17 cellular contexts compared by ENCODE assay signal in genomic region chr1:183548136-183548535, GRCh38. TPM values are rescaled to one million over a fixed set of nuclear protein-coding genes. Genes with fewer than 3 reads are reported as not detected.
A peak's percentile ranks its signal among the peaks of the same experiment; 100 is the strongest.
DNase-seq lines count a peak whose midpoint lies in the region; ATAC-seq, FAIRE-seq and TF ChIP-seq lines count a peak whose summit lies in the region.
"Had no signal": no experiment of that assay in that cellular context is flagged by ENCODE, and none has a peak within 500 bp of the region (broad histone marks: within the 10 kb centered on the region; RNA-seq: fewer than 3 reads in every experiment).

No MANE protein-coding gene starts in this region.

- TF ChIP-seq CTCF in neutrophil (IDR thresholded peaks at IDR 0.05) = no peak
- no peak for TF ChIP-seq CTCF in right atrium auricular region (IDR thresholded peaks at IDR 0.05)

- H3K4me3 ChIP-seq in neutrophil (ENCODE audit: low read depth in 1 of 2, low read length in 1 of 2) = no peak overlapping the region
- H3K4me3 ChIP-seq in right atrium auricular region = no peak overlapping the region
- H3K4me3 ChIP-seq: cardiac muscle cell had no signal

- DNase-seq in GM12891 (ENCODE audit: insufficient read length, low spot score) (no peak), NCI-H187 (lab: John Stamatoyannopoulos, UW) (peak; percentile 67 to 70), SHP77 treated with DMSO at 0.1 percent for 48 hours (lab: John Stamatoyannopoulos, UW) (peak; percentile 37), right atrium auricular region (ENCODE audit: low spot score) (no peak), urothelium cell line (ENCODE audit: low spot score) (no peak)
- DNase-seq: activated CD4-positive, alpha-beta memory T cell treated with anti-CD3 and anti-CD28 coated beads, Interleukin-2, amount 10 ng/mL, durations not matched to agents 7 days and 5 days; activated naive CD4-positive, alpha-beta T cell treated with anti-CD3 and anti-CD28 coated beads for 36 hours; CD8-positive, alpha-beta T cell; glutamatergic neuron; IMR-90; islet precursor cell; NCI-H446; right cardiac atrium had no signal

- H3K9me3 ChIP-seq in neutrophil (no peaks in the 10 kb centered on the region), right atrium auricular region (no peaks in the 10 kb centered on the region)

- H3K27ac ChIP-seq in neutrophil (peak overlapping the region; percentile 100), right atrium auricular region (no peak overlapping the region)
- H3K27ac ChIP-seq: cardiac muscle cell had no signal

- no peak for TF ChIP-seq POLR2A in GM12891 (IDR thresholded peaks at IDR 0.05; ENCODE audit: low read depth, low read length)

- ATAC-seq in GM19452 (IDR thresholded peaks at IDR 0.05; ENCODE audit: unreplicated experiment) = no peak
- ATAC-seq: CD8-positive, alpha-beta T cell; right cardiac atrium had no signal

- H3K4me1 ChIP-seq in neutrophil (ENCODE audit: control insufficient read depth in 1 of 2, insufficient read depth in 1 of 2, low read depth in 1 of 2, low read length in 1 of 2) (peaks cover 11 to 13% of the 10 kb centered on the region in 2 experiments), right atrium auricular region (peaks cover 0 to 20% of the 10 kb centered on the region in 2 donors)

- H3K36me3 ChIP-seq in neutrophil (peaks cover 91% of the 10 kb centered on the region), right atrium auricular region (peaks cover 79% of the 10 kb centered on the region)

- H3K27me3 ChIP-seq in neutrophil (no peaks in the 10 kb centered on the region), right atrium auricular region (no peaks in the 10 kb centered on the region)
- H3K27me3 ChIP-seq: cardiac muscle cell had no signal

- no peak for FAIRE-seq in GM12891 (lab: Jason Lieb, UNC)
- no peak for FAIRE-seq in urothelium cell line (lab: Jason Lieb, UNC)

TF ChIP-seq in GM12891, 5 proteins besides CTCF, POLR2A, EP300 and RAD21:
- TF ChIP-seq SPI1 (IDR thresholded peaks at IDR 0.05; ENCODE audit: low read depth, low read length) (no peak), PAX5 (IDR thresholded peaks at IDR 0.05; ENCODE audit: insufficient read depth, low read length, severe bottlenecking) (peak; percentile 73), TAF1 (IDR thresholded peaks at IDR 0.05; ENCODE audit: low read depth, low read length) (no peak)

RNA-seq across cellular contexts. Expression of gene NCF2, which starts 42.1 kb away (rescaled TPM):
- 44.5 TPM for polyA plus RNA-seq in GM12891 (2012; ENCODE audit: low read depth, missing spikeins)
- total RNA-seq in right atrium auricular region = 10 to 100 TPM in 1 of 2 donors, 1 to 10 TPM in 1; 3.2 to 10.7 TPM
- total RNA-seq: RPMI7951 had no signal

Comparison
In these comparisons a context has a peak if more than half of its experiments do, and no peak if none do; other contexts are left out.
1. DNase-seq: peak in NCI-H187 (2 of 2) and SHP77 treated with DMSO at 0.1 percent for 48 hours (single experiment); none in GM12891 (single experiment), right atrium auricular region (single experiment) and urothelium cell line (single experiment).